1 cellular context compared by ENCODE assay signal in the genomic region with DNA sequence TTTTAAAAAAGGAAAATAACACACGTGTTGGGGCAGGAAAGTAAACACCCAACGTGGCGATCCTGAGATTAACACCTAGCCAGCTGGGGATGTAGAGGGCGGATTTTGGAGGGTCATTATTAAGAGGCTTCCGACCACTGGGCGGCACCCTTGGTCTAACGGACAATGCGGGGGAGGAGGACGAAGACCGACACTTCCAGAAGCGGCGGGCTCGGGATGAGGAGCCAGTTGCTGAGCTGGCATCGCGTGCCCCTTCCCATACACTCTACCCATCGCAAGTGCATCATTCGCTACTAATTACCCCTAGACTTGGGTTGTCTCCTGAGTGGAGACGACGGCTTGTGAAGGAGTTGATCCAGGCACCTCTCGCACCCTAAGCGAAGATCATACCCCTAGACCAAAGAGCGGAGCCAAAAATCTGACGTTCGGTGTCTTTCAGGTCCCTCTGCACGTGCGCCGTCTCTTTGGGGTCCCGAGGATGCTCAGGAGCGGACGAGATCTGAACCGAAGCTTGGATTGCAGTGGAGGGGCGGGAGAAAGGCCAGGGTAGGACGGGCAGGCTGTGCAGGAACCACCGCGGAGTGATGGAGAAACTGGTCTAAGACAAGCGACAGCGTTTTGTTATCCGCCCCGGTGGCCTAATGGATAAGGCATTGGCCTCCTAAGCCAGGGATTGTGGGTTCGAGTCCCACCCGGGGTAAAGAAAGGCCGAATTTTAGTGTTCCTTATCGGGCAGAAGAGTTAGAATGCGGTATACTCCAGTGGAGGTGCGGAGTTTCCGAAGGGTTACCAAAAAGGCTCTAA.
A peak's percentile ranks its signal among the peaks of the same experiment; 100 is the strongest.
TF ChIP-seq lines count a peak whose summit lies in the region.

No MANE protein-coding gene starts in this region.

TF ChIP-seq in HepG2, 621 proteins besides CTCF, POLR2A, EP300 and RAD21 (continued from another document and continues in another):
- TF ChIP-seq, protein P1, sequence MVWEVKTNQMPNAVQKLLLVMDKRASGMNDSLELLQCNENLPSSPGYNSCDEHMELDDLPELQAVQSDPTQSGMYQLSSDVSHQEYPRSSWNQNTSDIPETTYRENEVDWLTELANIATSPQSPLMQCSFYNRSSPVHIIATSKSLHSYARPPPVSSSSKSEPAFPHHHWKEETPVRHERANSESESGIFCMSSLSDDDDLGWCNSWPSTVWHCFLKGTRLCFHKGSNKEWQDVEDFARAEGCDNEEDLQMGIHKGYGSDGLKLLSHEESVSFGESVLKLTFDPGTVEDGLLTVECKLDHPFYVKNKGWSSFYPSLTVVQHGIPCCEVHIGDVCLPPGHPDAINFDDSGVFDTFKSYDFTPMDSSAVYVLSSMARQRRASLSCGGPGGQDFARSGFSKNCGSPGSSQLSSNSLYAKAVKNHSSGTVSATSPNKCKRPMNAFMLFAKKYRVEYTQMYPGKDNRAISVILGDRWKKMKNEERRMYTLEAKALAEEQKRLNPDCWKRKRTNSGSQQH (CRISPR knock-in tag; IDR thresholded peaks at IDR 0.05; ENCODE audit: low read depth), result peak; percentile 79
- no peak for TF ChIP-seq ZNF746 (CRISPR knock-in tag; IDR thresholded peaks at IDR 0.05)
- TF ChIP-seq, protein P2, sequence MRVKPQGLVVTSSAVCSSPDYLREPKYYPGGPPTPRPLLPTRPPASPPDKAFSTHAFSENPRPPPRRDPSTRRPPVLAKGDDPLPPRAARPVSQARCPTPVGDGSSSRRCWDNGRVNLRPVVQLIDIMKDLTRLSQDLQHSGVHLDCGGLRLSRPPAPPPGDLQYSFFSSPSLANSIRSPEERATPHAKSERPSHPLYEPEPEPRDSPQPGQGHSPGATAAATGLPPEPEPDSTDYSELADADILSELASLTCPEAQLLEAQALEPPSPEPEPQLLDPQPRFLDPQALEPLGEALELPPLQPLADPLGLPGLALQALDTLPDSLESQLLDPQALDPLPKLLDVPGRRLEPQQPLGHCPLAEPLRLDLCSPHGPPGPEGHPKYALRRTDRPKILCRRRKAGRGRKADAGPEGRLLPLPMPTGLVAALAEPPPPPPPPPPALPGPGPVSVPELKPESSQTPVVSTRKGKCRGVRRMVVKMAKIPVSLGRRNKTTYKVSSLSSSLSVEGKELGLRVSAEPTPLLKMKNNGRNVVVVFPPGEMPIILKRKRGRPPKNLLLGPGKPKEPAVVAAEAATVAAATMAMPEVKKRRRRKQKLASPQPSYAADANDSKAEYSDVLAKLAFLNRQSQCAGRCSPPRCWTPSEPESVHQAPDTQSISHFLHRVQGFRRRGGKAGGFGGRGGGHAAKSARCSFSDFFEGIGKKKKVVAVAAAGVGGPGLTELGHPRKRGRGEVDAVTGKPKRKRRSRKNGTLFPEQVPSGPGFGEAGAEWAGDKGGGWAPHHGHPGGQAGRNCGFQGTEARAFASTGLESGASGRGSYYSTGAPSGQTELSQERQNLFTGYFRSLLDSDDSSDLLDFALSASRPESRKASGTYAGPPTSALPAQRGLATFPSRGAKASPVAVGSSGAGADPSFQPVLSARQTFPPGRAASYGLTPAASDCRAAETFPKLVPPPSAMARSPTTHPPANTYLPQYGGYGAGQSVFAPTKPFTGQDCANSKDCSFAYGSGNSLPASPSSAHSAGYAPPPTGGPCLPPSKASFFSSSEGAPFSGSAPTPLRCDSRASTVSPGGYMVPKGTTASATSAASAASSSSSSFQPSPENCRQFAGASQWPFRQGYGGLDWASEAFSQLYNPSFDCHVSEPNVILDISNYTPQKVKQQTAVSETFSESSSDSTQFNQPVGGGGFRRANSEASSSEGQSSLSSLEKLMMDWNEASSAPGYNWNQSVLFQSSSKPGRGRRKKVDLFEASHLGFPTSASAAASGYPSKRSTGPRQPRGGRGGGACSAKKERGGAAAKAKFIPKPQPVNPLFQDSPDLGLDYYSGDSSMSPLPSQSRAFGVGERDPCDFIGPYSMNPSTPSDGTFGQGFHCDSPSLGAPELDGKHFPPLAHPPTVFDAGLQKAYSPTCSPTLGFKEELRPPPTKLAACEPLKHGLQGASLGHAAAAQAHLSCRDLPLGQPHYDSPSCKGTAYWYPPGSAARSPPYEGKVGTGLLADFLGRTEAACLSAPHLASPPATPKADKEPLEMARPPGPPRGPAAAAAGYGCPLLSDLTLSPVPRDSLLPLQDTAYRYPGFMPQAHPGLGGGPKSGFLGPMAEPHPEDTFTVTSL (CRISPR knock-in tag; IDR thresholded peaks at IDR 0.05; ENCODE audit: borderline replicate concordance), result no peak
- no peak for TF ChIP-seq KLF6 (CRISPR knock-in tag; IDR thresholded peaks at IDR 0.05)
- TF ChIP-seq ZNF713 (CRISPR knock-in tag; IDR thresholded peaks at IDR 0.05), result no peak
- peak; percentile 98 for TF ChIP-seq ZSCAN29 (CRISPR knock-in tag; conservative IDR thresholded peaks at IDR 0.05)
- TF ChIP-seq AHR (CRISPR knock-in tag; IDR thresholded peaks at IDR 0.05), result no peak; the same call in 1 of the 2 replicates
- TF ChIP-seq ZMYM3 (CRISPR knock-in tag; IDR thresholded peaks at IDR 0.05), result peak; percentile 40; the same call in 1 of the 2 replicates
- no peak for TF ChIP-seq HMG20B (CRISPR knock-in tag; conservative IDR thresholded peaks at IDR 0.05)
- TF ChIP-seq ZMYM2 (CRISPR knock-in tag; IDR thresholded peaks at IDR 0.05), result peak; percentile 96
- TF ChIP-seq HOXA7 (CRISPR knock-in tag; IDR thresholded peaks at IDR 0.05), result no peak
- peak; percentile 58; the same call in 1 of the 2 replicates for TF ChIP-seq FOXK1 (CRISPR knock-in tag; IDR thresholded peaks at IDR 0.05; ENCODE audit: borderline replicate concordance, low read depth)
- TF ChIP-seq, protein P3, sequence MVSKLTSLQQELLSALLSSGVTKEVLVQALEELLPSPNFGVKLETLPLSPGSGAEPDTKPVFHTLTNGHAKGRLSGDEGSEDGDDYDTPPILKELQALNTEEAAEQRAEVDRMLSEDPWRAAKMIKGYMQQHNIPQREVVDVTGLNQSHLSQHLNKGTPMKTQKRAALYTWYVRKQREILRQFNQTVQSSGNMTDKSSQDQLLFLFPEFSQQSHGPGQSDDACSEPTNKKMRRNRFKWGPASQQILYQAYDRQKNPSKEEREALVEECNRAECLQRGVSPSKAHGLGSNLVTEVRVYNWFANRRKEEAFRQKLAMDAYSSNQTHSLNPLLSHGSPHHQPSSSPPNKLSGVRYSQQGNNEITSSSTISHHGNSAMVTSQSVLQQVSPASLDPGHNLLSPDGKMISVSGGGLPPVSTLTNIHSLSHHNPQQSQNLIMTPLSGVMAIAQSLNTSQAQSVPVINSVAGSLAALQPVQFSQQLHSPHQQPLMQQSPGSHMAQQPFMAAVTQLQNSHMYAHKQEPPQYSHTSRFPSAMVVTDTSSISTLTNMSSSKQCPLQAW (CRISPR knock-in tag; IDR thresholded peaks at IDR 0.05), result peak; percentile 94
- TF ChIP-seq, protein P4, sequence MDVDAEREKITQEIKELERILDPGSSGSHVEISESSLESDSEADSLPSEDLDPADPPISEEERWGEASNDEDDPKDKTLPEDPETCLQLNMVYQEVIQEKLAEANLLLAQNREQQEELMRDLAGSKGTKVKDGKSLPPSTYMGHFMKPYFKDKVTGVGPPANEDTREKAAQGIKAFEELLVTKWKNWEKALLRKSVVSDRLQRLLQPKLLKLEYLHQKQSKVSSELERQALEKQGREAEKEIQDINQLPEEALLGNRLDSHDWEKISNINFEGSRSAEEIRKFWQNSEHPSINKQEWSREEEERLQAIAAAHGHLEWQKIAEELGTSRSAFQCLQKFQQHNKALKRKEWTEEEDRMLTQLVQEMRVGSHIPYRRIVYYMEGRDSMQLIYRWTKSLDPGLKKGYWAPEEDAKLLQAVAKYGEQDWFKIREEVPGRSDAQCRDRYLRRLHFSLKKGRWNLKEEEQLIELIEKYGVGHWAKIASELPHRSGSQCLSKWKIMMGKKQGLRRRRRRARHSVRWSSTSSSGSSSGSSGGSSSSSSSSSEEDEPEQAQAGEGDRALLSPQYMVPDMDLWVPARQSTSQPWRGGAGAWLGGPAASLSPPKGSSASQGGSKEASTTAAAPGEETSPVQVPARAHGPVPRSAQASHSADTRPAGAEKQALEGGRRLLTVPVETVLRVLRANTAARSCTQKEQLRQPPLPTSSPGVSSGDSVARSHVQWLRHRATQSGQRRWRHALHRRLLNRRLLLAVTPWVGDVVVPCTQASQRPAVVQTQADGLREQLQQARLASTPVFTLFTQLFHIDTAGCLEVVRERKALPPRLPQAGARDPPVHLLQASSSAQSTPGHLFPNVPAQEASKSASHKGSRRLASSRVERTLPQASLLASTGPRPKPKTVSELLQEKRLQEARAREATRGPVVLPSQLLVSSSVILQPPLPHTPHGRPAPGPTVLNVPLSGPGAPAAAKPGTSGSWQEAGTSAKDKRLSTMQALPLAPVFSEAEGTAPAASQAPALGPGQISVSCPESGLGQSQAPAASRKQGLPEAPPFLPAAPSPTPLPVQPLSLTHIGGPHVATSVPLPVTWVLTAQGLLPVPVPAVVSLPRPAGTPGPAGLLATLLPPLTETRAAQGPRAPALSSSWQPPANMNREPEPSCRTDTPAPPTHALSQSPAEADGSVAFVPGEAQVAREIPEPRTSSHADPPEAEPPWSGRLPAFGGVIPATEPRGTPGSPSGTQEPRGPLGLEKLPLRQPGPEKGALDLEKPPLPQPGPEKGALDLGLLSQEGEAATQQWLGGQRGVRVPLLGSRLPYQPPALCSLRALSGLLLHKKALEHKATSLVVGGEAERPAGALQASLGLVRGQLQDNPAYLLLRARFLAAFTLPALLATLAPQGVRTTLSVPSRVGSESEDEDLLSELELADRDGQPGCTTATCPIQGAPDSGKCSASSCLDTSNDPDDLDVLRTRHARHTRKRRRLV (CRISPR knock-in tag; IDR thresholded peaks at IDR 0.05), result peak; percentile 51; the same call in 1 of the 2 replicates
- no peak for TF ChIP-seq MTF1 (CRISPR knock-in tag; IDR thresholded peaks at IDR 0.05)
- TF ChIP-seq THYN1 (CRISPR knock-in tag; IDR thresholded peaks at IDR 0.05; ENCODE audit: borderline replicate concordance, low read depth), result no peak
- TF ChIP-seq RARG (CRISPR knock-in tag; IDR thresholded peaks at IDR 0.05; ENCODE audit: low read depth), result peak; percentile 85; the same call in 1 of the 2 replicates
- TF ChIP-seq, protein P5, sequence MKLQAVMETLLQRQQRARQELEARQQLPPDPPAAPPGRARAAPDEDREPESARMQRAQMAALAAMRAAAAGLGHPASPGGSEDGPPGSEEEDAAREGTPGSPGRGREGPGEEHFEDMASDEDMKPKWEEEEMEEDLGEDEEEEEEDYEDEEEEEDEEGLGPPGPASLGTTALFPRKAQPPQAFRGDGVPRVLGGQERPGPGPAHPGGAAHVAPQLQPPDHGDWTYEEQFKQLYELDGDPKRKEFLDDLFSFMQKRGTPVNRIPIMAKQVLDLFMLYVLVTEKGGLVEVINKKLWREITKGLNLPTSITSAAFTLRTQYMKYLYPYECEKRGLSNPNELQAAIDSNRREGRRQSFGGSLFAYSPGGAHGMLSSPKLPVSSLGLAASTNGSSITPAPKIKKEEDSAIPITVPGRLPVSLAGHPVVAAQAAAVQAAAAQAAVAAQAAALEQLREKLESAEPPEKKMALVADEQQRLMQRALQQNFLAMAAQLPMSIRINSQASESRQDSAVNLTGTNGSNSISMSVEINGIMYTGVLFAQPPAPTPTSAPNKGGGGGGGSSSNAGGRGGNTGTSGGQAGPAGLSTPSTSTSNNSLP (IDR thresholded peaks at IDR 0.05; ENCODE audit: low read depth, low read length), result peak; percentile 33
- TF ChIP-seq PAX8 (CRISPR knock-in tag; IDR thresholded peaks at IDR 0.05; ENCODE audit: borderline replicate concordance), result no peak
- TF ChIP-seq ZNF552 (CRISPR knock-in tag; IDR thresholded peaks at IDR 0.05; ENCODE audit: borderline replicate concordance), result peak; percentile 56; the same call in 1 of the 2 replicates
- no peak for TF ChIP-seq ZNF460 (CRISPR knock-in tag; IDR thresholded peaks at IDR 0.05; ENCODE audit: borderline replicate concordance)
- TF ChIP-seq, protein P6, sequence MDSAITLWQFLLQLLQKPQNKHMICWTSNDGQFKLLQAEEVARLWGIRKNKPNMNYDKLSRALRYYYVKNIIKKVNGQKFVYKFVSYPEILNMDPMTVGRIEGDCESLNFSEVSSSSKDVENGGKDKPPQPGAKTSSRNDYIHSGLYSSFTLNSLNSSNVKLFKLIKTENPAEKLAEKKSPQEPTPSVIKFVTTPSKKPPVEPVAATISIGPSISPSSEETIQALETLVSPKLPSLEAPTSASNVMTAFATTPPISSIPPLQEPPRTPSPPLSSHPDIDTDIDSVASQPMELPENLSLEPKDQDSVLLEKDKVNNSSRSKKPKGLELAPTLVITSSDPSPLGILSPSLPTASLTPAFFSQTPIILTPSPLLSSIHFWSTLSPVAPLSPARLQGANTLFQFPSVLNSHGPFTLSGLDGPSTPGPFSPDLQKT (CRISPR knock-in tag; IDR thresholded peaks at IDR 0.05; ENCODE audit: borderline replicate concordance), result no peak
- 0 out of 2 replicates have a peak, but pooled peaks have one; percentile 50 for TF ChIP-seq ZNF547 (CRISPR knock-in tag; IDR thresholded peaks at IDR 0.05)
- TF ChIP-seq, protein P7, sequence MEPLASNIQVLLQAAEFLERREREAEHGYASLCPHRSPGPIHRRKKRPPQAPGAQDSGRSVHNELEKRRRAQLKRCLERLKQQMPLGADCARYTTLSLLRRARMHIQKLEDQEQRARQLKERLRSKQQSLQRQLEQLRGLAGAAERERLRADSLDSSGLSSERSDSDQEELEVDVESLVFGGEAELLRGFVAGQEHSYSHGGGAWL (CRISPR knock-in tag; IDR thresholded peaks at IDR 0.05), result 0 out of 2 replicates have a peak, but pooled peaks have one; percentile 56
- peak; percentile 72; the same call in 1 of the 2 replicates for TF ChIP-seq ZNF234 (CRISPR knock-in tag; conservative IDR thresholded peaks at IDR 0.05)
- 0 out of 2 replicates have a peak, but pooled peaks have one; percentile 29 for TF ChIP-seq RORA (CRISPR knock-in tag; IDR thresholded peaks at IDR 0.05)
- no peak for TF ChIP-seq HDAC6 (IDR thresholded peaks at IDR 0.05; ENCODE audit: low read depth, low read length)
- TF ChIP-seq YEATS2 (CRISPR knock-in tag; IDR thresholded peaks at IDR 0.05; ENCODE audit: borderline replicate concordance), result peak; percentile 52; the same call in 1 of the 2 replicates
- no peak for TF ChIP-seq TCF12 (IDR thresholded peaks at IDR 0.05)
- TF ChIP-seq TCF12 (CRISPR knock-in tag; IDR thresholded peaks at IDR 0.05), result 0 out of 2 replicates have a peak, but pooled peaks have one; percentile 50
- TF ChIP-seq SMARCC2 (IDR thresholded peaks at IDR 0.05), result no peak
- peak; percentile 78; the same call in 1 of the 2 replicates for TF ChIP-seq BHLHE40 (IDR thresholded peaks at IDR 0.05; ENCODE audit: low read length)
- TF ChIP-seq ASH2L (IDR thresholded peaks at IDR 0.05; ENCODE audit: insufficient read length, low read depth, low read length), result peak; percentile 65
- TF ChIP-seq, protein P8, sequence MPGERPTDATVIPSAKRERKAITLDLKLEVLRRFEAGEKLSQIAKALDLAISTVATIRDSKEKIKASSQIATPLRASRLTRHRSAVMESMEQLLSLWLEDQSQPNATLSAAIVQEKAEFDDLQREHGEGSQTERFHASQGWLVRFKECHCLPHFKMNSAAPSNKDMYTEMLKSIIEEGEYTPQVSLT (CRISPR knock-in tag; IDR thresholded peaks at IDR 0.05; ENCODE audit: borderline replicate concordance, low read depth), result 0 out of 2 replicates have a peak, but pooled peaks have one; percentile 74
- TF ChIP-seq BORCS8-MEF2B (CRISPR knock-in tag; IDR thresholded peaks at IDR 0.05), result no peak; the same call in 1 of the 2 replicates
- no peak; the same call in 1 of the 2 replicates for TF ChIP-seq HCFC1 (IDR thresholded peaks at IDR 0.05; ENCODE audit: low read depth, low read length)
- no peak for TF ChIP-seq CAMTA2 (CRISPR knock-in tag; IDR thresholded peaks at IDR 0.05; ENCODE audit: borderline replicate concordance)
- peak; percentile 44; the same call in 1 of the 2 replicates for TF ChIP-seq SMAD9 (CRISPR knock-in tag; IDR thresholded peaks at IDR 0.05)
- TF ChIP-seq PCBP2 (optimal IDR thresholded peaks at IDR 0.05; ENCODE audit: low read depth, low read length, poor library complexity, severe bottlenecking), result no peak
- no peak for TF ChIP-seq SMYD3 (CRISPR knock-in tag; IDR thresholded peaks at IDR 0.05)
- TF ChIP-seq ZNF672 (CRISPR knock-in tag; IDR thresholded peaks at IDR 0.05), result no peak
